ENCODE assay signal across 17 cellular contexts in the genomic region with DNA sequence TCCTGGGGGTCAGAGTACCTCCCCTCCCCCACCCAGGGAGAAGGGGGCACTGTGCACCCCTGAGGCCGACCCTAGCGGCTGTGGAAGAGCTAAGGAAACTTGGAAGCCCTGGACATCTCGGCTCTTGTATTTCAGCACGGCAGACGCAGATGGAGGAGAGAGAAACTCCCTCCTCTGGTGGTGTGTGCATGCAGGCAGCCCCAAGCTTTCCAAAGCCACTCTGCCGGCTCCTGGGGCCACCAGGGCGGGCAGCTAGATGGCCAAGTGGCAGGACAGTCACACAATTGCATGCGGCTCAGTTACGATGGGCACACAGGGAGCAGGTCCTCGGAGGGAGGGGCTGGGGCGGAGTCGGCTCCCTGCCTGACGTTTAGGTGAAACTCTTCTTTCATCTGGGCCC.
DNase-seq lines count a peak whose midpoint lies in the region; ATAC-seq and TF ChIP-seq lines count a peak whose summit lies in the region.
"Had no signal": no experiment of that assay in that cellular context is flagged by ENCODE, and none has a peak within 500 bp of the region (broad histone marks: within the 10 kb centered on the region; RNA-seq: fewer than 3 reads in every experiment).

No MANE protein-coding gene starts in this region.

- no peaks in the 10 kb centered on the region for H3K4me1 ChIP-seq in left ventricle myocardium inferior
- H3K4me1 ChIP-seq in Panc1 (ENCODE audit: control insufficient read depth, insufficient read depth, low read length), result peaks cover 6% of the 10 kb centered on the region; the same call in 1 of the 2 replicates
- H3K4me1 ChIP-seq in neuronal stem cell (ENCODE audit: control insufficient read depth in 2 of 2, insufficient read depth in 1 of 2, low read depth in 1 of 2, low read length in 2 of 2), result peaks cover 0 to 6% of the 10 kb centered on the region in 2 donors

- H2BK120ac ChIP-seq in neuronal stem cell (ENCODE audit: low read depth, low read length), result no peak overlapping the region

- peak overlapping the region; percentile 69 for H3K18ac ChIP-seq in neuronal stem cell (ENCODE audit: low read length)

- no TSS peak for BruUV-seq in Panc1 (replicated peaks; lab: Mats Ljungman, UMichigan)

- WGBS in neuronal stem cell (ENCODE audit: extremely low coverage in 2 of 2, insufficient read length in 2 of 2, insufficient replicate concordance in 1 of 2), 2 donors, result no CpG with 5 or more reads among the region's 13 CpGs

- H2AK5ac ChIP-seq in neuronal stem cell (ENCODE audit: low read depth, low read length), result peak overlapping the region; percentile 85

- ATAC-seq in Right ventricle myocardium inferior (no peak), Panc1 (peak; percentile 50; the same call in 1 of the 2 replicates), HG02970 (IDR thresholded peaks at IDR 0.05; ENCODE audit: low FRiP score, unreplicated experiment) (no peak)
- ATAC-seq: GM12878, HepG2 had no signal

- no peak overlapping the region for H4K91ac ChIP-seq in neuronal stem cell (ENCODE audit: low read depth, low read length, poor library complexity)

- intact Hi-C loops in Right ventricle myocardium inferior (cut with DNase I), result no loop called here
- intact Hi-C loops in left ventricle myocardium inferior (cut with micrococcal nuclease), result no loop called here
- intact Hi-C loops in Panc1 (cut with micrococcal nuclease; ENCODE audit: unreplicated experiment), result no loop called here

- no peak overlapping the region for H3K4ac ChIP-seq in neuronal stem cell (ENCODE audit: low read length)

- H4K8ac ChIP-seq in neuronal stem cell (ENCODE audit: low read depth, low read length), result no peak overlapping the region

- no peaks in the 10 kb centered on the region for H3K36me3 ChIP-seq in left ventricle myocardium inferior
- no peaks in the 10 kb centered on the region for H3K36me3 ChIP-seq in Panc1 (ENCODE audit: control insufficient read depth, insufficient read depth, low read length)
- peaks cover 0 to 3% of the 10 kb centered on the region in 2 donors for H3K36me3 ChIP-seq in neuronal stem cell (replicated peaks in 1 of 2; ENCODE audit: control insufficient read depth in 2 of 2, insufficient read depth in 2 of 2, low read length in 2 of 2)

- H3K9me3 ChIP-seq in left ventricle myocardium inferior (replicated peaks) (no peaks in the 10 kb centered on the region), Panc1 (ENCODE audit: control insufficient read depth, insufficient read depth, low read depth, low read length) (no peaks in the 10 kb centered on the region), neuronal stem cell (replicated peaks in 1 of 2; ENCODE audit: control insufficient read depth in 2 of 2, insufficient read depth in 1 of 2, low read depth in 1 of 2, low read length in 2 of 2) (peaks cover 0 to 3% of the 10 kb centered on the region in 2 donors)

- DNase-seq in Right ventricle myocardium inferior (ENCODE audit: missing footprints) (peak; percentile 44), left ventricle myocardium inferior (no peak), Panc1 (ENCODE audit: low read depth, low spot score) (no peak), neuronal stem cell (ENCODE audit: low spot score) (no peak), cortex of kidney (lab: John Stamatoyannopoulos, UW) (no peak), SHP77 (lab: John Stamatoyannopoulos, UW) (no peak)
- DNase-seq: 8988T; CD4-positive, CD25-positive, alpha-beta regulatory T cell; CD8-positive, alpha-beta memory T cell; COR-L47; DMS153; GOT3; H9; KBM-7 had no signal

- peak overlapping the region; percentile 66 for H3K23ac ChIP-seq in neuronal stem cell (ENCODE audit: low read depth, low read length, poor library complexity)

- CTCF ChIA-PET in Panc1 (lab: Charles Lee), result interaction anchor here (1.4 kb wide), 1 partner anchor 15 kb away, joined by 5 read pairs; no protein-coding TSS in a partner anchor

- no peak overlapping the region for H3K27ac ChIP-seq in left ventricle myocardium inferior (replicated peaks)
- no peak overlapping the region for H3K27ac ChIP-seq in Panc1 (ENCODE audit: low read length)
- no peak overlapping the region for H3K27ac ChIP-seq in neuronal stem cell (replicated peaks; ENCODE audit: low read length)

- peaks cover 4% of the 10 kb centered on the region for H3K79me1 ChIP-seq in neuronal stem cell (ENCODE audit: low read depth, low read length)

- H3K4me2 ChIP-seq in neuronal stem cell (ENCODE audit: insufficient read depth, low read length, poor library complexity, severe bottlenecking), result no peak overlapping the region

- H2BK5ac ChIP-seq in neuronal stem cell (ENCODE audit: low read length), result peak overlapping the region; percentile 32

- peak overlapping the region; percentile 60 for H3K14ac ChIP-seq in neuronal stem cell (ENCODE audit: low read length)

- H3K9ac ChIP-seq in neuronal stem cell (ENCODE audit: low read depth, low read length, poor library complexity), result no peak overlapping the region

- no peak overlapping the region for H2AFZ ChIP-seq in neuronal stem cell (ENCODE audit: low read length)

- H2BK15ac ChIP-seq in neuronal stem cell (ENCODE audit: low read length), result peak overlapping the region; percentile 11

- no peak overlapping the region for H2BK12ac ChIP-seq in neuronal stem cell (ENCODE audit: low read length)

- H3K27me3 ChIP-seq in left ventricle myocardium inferior (ENCODE audit: low read depth), result peaks cover 97% of the 10 kb centered on the region
- H3K27me3 ChIP-seq in Panc1 (ENCODE audit: control insufficient read depth, insufficient read depth, low read length), result peaks cover 20% of the 10 kb centered on the region; the same call in 1 of the 2 replicates
- H3K27me3 ChIP-seq in neuronal stem cell (ENCODE audit: control insufficient read depth in 3 of 3, insufficient read depth in 3 of 3, low read depth in 1 of 3, low read length in 3 of 3), result peaks cover 0 to 29% (median 3%) of the 10 kb centered on the region in 3 experiments

- TF ChIP-seq CTCF in left ventricle myocardium inferior (IDR thresholded peaks at IDR 0.05; ENCODE audit: borderline replicate concordance) (no peak), Panc1 (IDR thresholded peaks at IDR 0.05) (no peak)

- in situ Hi-C loops in Panc1 (cut with HindIII; ENCODE audit: low pct_unique_long_range_greater_than_20kb, low sequenced_read_pairs), result no loop called here

- H3K4me3 ChIP-seq in left ventricle myocardium inferior, result no peak overlapping the region
- H3K4me3 ChIP-seq in Panc1 (ENCODE audit: low read depth in 2 of 2, low read length in 2 of 2), result no peak overlapping the region
- no peak overlapping the region for H3K4me3 ChIP-seq in neuronal stem cell (ENCODE audit: low read length in 2 of 2)
- H3K4me3 ChIP-seq: GM12878 had no signal

- POLR2A ChIA-PET in Panc1 (lab: Charles Lee), result no interaction called here
